Comparison of ENCODE assay signal across 9 cellular contexts in genomic region chr18:59740131-59740530, GRCh38. TPM values are rescaled to one million over a fixed set of nuclear protein-coding genes. Genes with fewer than 3 reads are reported as not detected.
"Had no signal": no experiment of that assay in that cellular context is flagged by ENCODE, and none has a peak within 500 bp of the region (broad histone marks: within the 10 kb centered on the region; RNA-seq: fewer than 3 reads in every experiment).

No MANE protein-coding gene starts in this region.

- ATAC-seq: HepG2, K562 had no signal

- FAIRE-seq: H1, H54, HepG2, K562 had no signal

- DNase-seq: GM23248, H9, HCEC 1CT, KG1 had no signal

- H3K9ac ChIP-seq: GM23248 had no signal

- H3K27ac ChIP-seq: GM23248, HL-60 had no signal

- H3K27ac Mint-ChIP-seq: H9 had no signal

- H3K4me3 Mint-ChIP-seq: H9 had no signal

- H2AFZ ChIP-seq: GM23248 had no signal

- H3K4me3 ChIP-seq: GM23248, K562 had no signal

RNA-seq across cellular contexts. Expression of gene CCBE1, which starts 42.9 kb away (rescaled TPM):
- total RNA-seq: HepG2 had no signal
- polyA plus RNA-seq: HepG2, K562 had no signal
